ENCODE assay signal across 1 cellular context in genomic region chr20:50110141-50111047, GRCh38.
TF ChIP-seq lines count a peak whose summit lies in the region.

No MANE protein-coding gene starts in this region.

TF ChIP-seq in GM23338, 12 proteins besides CTCF, POLR2A, EP300 and RAD21 (continued from another document):
- TF ChIP-seq REST (IDR thresholded peaks at IDR 0.05; ENCODE audit: unreplicated experiment) (no peak), NANOG (IDR thresholded peaks at IDR 0.05; ENCODE audit: borderline replicate concordance) (no peak), JUNB (IDR thresholded peaks at IDR 0.05; ENCODE audit: unreplicated experiment) (no peak), EZH2phosphoT487 (IDR thresholded peaks at IDR 0.05; ENCODE audit: unreplicated experiment) (no peak), CREB1 (CRISPR knock-in tag; IDR thresholded peaks at IDR 0.05; ENCODE audit: low read depth) (no peak), ZNF114 (CRISPR knock-in tag; IDR thresholded peaks at IDR 0.05) (no peak)
